12 cellular contexts compared by ENCODE assay signal in genomic region chr7:2120251-2120660, GRCh38.
DNase-seq lines count a peak whose midpoint lies in the region; FAIRE-seq and TF ChIP-seq lines count a peak whose summit lies in the region.
"Had no signal": no experiment of that assay in that cellular context is flagged by ENCODE, and none has a peak within 500 bp of the region (broad histone marks: within the 10 kb centered on the region; RNA-seq: fewer than 3 reads in every experiment).

No MANE protein-coding gene starts in this region.

- H3K79me2 ChIP-seq in MM.1S (ENCODE audit: low read length): no peaks in the 10 kb centered on the region

- no peak overlapping the region for H3K27ac ChIP-seq in MM.1S (ENCODE audit: low read length)
- H3K27ac ChIP-seq: 22Rv1, ascending aorta had no signal

- no peaks in the 10 kb centered on the region for H4K20me1 ChIP-seq in MM.1S (ENCODE audit: insufficient read depth, low read length)

- no peak overlapping the region for H2AFZ ChIP-seq in MM.1S (ENCODE audit: low read length)

- H3K4me3 Mint-ChIP-seq in activated CD4-positive, alpha-beta memory T cell treated with anti-CD3 and anti-CD28 coated beads, Interleukin-2, amount 10 ng/mL, durations not matched to agents 7 days and 5 days: peak overlapping the region; percentile 0

- DNase-seq in NK-92 treated with Interleukin-12 subunit alpha and Interleukin-12 subunit beta, amount 100 ng/mL, for 24 hours (lab: John Stamatoyannopoulos, UW): peak; percentile 52
- DNase-seq in NK-92 (lab: John Stamatoyannopoulos, UW; ENCODE audit: unreplicated experiment) (no peak), GM12892 (ENCODE audit: insufficient read length) (no peak), MM.1S (no peak), T1000 (lab: John Stamatoyannopoulos, UW) (no peak)
- peak; percentile 77 for DNase-seq in activated CD4-positive, alpha-beta memory T cell treated with anti-CD3 and anti-CD28 coated beads, Interleukin-2, amount 10 ng/mL, durations not matched to agents 7 days and 5 days
- DNase-seq in central memory CD4-positive, alpha-beta T cell: peak; percentile 31
- peak; percentile 53 for DNase-seq in stimulated activated CD8-positive, alpha-beta memory T cell treated with anti-CD3 and anti-CD28 coated beads, Interleukin-4, amount 100 ng/mL, for 48 hours
- DNase-seq: GOT3, NCI-H526 had no signal

- CTCF ChIA-PET in activated CD4-positive, alpha-beta memory T cell treated with anti-CD3 and anti-CD28 coated beads, Interleukin-2, amount 10 ng/mL, durations not matched to agents 7 days and 5 days (lab: Charles Lee): interaction anchor here (0.6 to 1.4 kb wide), 6 partner anchors 11 to 228 kb away, joined by 3 to 6 read pairs (median 3); no protein-coding TSS in a partner anchor

- H3K27ac Mint-ChIP-seq in activated CD4-positive, alpha-beta memory T cell treated with anti-CD3 and anti-CD28 coated beads, Interleukin-2, amount 10 ng/mL, durations not matched to agents 7 days and 5 days: peak overlapping the region; percentile 77

- no peaks in the 10 kb centered on the region for H3K27me3 ChIP-seq in MM.1S (replicated peaks; ENCODE audit: insufficient read depth, low read length)
- H3K27me3 ChIP-seq: ascending aorta had no signal

- no peak for TF ChIP-seq CTCF in MM.1S (IDR thresholded peaks at IDR 0.05; ENCODE audit: low read length)

- H3K36me3 ChIP-seq in MM.1S (replicated peaks; ENCODE audit: insufficient read depth, low read length): no peaks in the 10 kb centered on the region

- no peak overlapping the region for H3K9ac ChIP-seq in MM.1S (ENCODE audit: low read length)

- H3F3A ChIP-seq in MM.1S (ENCODE audit: insufficient read depth, low read length): no peaks in the 10 kb centered on the region

- no peak for FAIRE-seq in GM12892 (lab: Jason Lieb, UNC)

- H3K9me3 Mint-ChIP-seq in activated CD4-positive, alpha-beta memory T cell treated with anti-CD3 and anti-CD28 coated beads, Interleukin-2, amount 10 ng/mL, durations not matched to agents 7 days and 5 days: no peaks in the 10 kb centered on the region

- no peaks in the 10 kb centered on the region for H3K9me3 ChIP-seq in MM.1S (replicated peaks; ENCODE audit: insufficient read depth, low read length)
- H3K9me3 ChIP-seq: ascending aorta had no signal

- no peak for TF ChIP-seq POLR2A in GM12892 (IDR thresholded peaks at IDR 0.05; ENCODE audit: low read depth, low read length)

- H3K4me3 ChIP-seq in MM.1S (ENCODE audit: low read length): no peak overlapping the region
- H3K4me3 ChIP-seq: ascending aorta had no signal

- POLR2A ChIA-PET in activated CD4-positive, alpha-beta memory T cell treated with anti-CD3 and anti-CD28 coated beads, Interleukin-2, amount 10 ng/mL, durations not matched to agents 7 days and 5 days (lab: Charles Lee): interaction anchor here (0.9 to 1.0 kb wide), 3 partner anchors 9 to 75 kb away, joined by 3 read pairs; no protein-coding TSS in a partner anchor

- H3K4me1 Mint-ChIP-seq in activated CD4-positive, alpha-beta memory T cell treated with anti-CD3 and anti-CD28 coated beads, Interleukin-2, amount 10 ng/mL, durations not matched to agents 7 days and 5 days: peaks cover 18% of the 10 kb centered on the region

- no peaks in the 10 kb centered on the region for H3K9me2 ChIP-seq in MM.1S (replicated peaks; ENCODE audit: insufficient read depth, low read length)

- no peak overlapping the region for H3K4me2 ChIP-seq in MM.1S (ENCODE audit: low read depth, low read length)

- no peaks in the 10 kb centered on the region for H3K4me1 ChIP-seq in MM.1S (ENCODE audit: low read length)

- H3K27me3 Mint-ChIP-seq in activated CD4-positive, alpha-beta memory T cell treated with anti-CD3 and anti-CD28 coated beads, Interleukin-2, amount 10 ng/mL, durations not matched to agents 7 days and 5 days: no peaks in the 10 kb centered on the region

- no peaks in the 10 kb centered on the region for H3K36me3 Mint-ChIP-seq in activated CD4-positive, alpha-beta memory T cell treated with anti-CD3 and anti-CD28 coated beads, Interleukin-2, amount 10 ng/mL, durations not matched to agents 7 days and 5 days (ENCODE audit: low read depth)

Comparison
In these comparisons a context has a peak if more than half of its experiments do, and no peak if none do; other contexts are left out.
1. DNase-seq: peak in NK-92 treated with Interleukin-12 subunit alpha and Interleukin-12 subunit beta, amount 100 ng/mL, for 24 hours (single experiment), activated CD4-positive, alpha-beta memory T cell treated with anti-CD3 and anti-CD28 coated beads, Interleukin-2, amount 10 ng/mL, durations not matched to agents 7 days and 5 days (single experiment), central memory CD4-positive, alpha-beta T cell (single experiment) and stimulated activated CD8-positive, alpha-beta memory T cell treated with anti-CD3 and anti-CD28 coated beads, Interleukin-4, amount 100 ng/mL, for 48 hours (single experiment); none in NK-92 (single experiment), GM12892 (single experiment), MM.1S (single experiment) and T1000 (single experiment).